ENCODE assay signal across 29 cellular contexts in genomic region chrX:127128282-127128681, GRCh38.
"Had no signal": no experiment of that assay in that cellular context is flagged by ENCODE, and none has a peak within 500 bp of the region (broad histone marks: within the 10 kb centered on the region; RNA-seq: fewer than 3 reads in every experiment).

No MANE protein-coding gene starts in this region.

- H3K27me3 Mint-ChIP-seq: activated B cell treated with CpG ODN at 0.5 μM for 24 hours; activated CD8-positive, alpha-beta T cell treated with anti-CD3 and anti-CD28 coated beads for 36 hours; activated naive CD4-positive, alpha-beta T cell treated with anti-CD3 and anti-CD28 coated beads, Interleukin-2, amount 50 U/mL, for 24 hours; activated naive CD8-positive, alpha-beta T cell treated with anti-CD3 and anti-CD28 coated beads for 36 hours; activated naive CD8-positive, alpha-beta T cell treated with anti-CD3 and anti-CD28 coated beads, Interleukin-2, amount 50 U/mL, for 24 hours had no signal

- DNase-seq: activated B cell treated with CpG ODN at 0.5 μM for 24 hours; activated CD4-positive, alpha-beta T cell treated with anti-CD3 and anti-CD28 coated beads for 48 hours; activated CD4-positive, alpha-beta T cell treated with anti-CD3 and anti-CD28 coated beads, Interleukin-2, amount 50 U/mL, for 1 hour; activated CD4-positive, alpha-beta T cell treated with anti-CD3 and anti-CD28 coated beads, Interleukin-2, amount 50 U/mL, for 48 hours; activated CD8-positive, alpha-beta memory T cell treated with anti-CD3 and anti-CD28 coated beads for 24 hours; activated CD8-positive, alpha-beta T cell treated with anti-CD3 and anti-CD28 coated beads for 36 hours; activated effector memory CD4-positive, alpha-beta T cell treated with anti-CD3 and anti-CD28 coated beads, Interleukin-2, amount 50 U/mL, for 16 hours; activated naive CD4-positive, alpha-beta T cell treated with anti-CD3 and anti-CD28 coated beads for 36 hours; activated naive CD8-positive, alpha-beta T cell treated with anti-CD3 and anti-CD28 coated beads for 36 hours; activated naive CD8-positive, alpha-beta T cell treated with anti-CD3 and anti-CD28 coated beads, Interleukin-2, amount 50 U/mL, for 24 hours; activated T-cell treated with anti-CD3 and anti-CD28 coated beads, Interleukin-2, amount 50 U/mL, for 4 hours; adrenal gland; amygdala; aorta; body of pancreas; central memory CD4-positive, alpha-beta T cell; cerebellar nuclear complex; colonic mucosa; effector CD8-positive, alpha-beta T cell; foreskin fibroblast; head of caudate nucleus; hippocampal formation; T-helper 2 cell had no signal

- H3K4me3 ChIP-seq: adrenal gland, body of pancreas, colonic mucosa had no signal

- H3K9me3 Mint-ChIP-seq: activated B cell treated with CpG ODN at 0.5 μM for 24 hours; activated naive CD4-positive, alpha-beta T cell treated with anti-CD3 and anti-CD28 coated beads for 36 hours; activated naive CD4-positive, alpha-beta T cell treated with anti-CD3 and anti-CD28 coated beads, Interleukin-2, amount 50 U/mL, for 24 hours; activated naive CD8-positive, alpha-beta T cell treated with anti-CD3 and anti-CD28 coated beads for 36 hours; activated naive CD8-positive, alpha-beta T cell treated with anti-CD3 and anti-CD28 coated beads, Interleukin-2, amount 50 U/mL, for 24 hours; activated T-cell treated with anti-CD3 and anti-CD28 coated beads, Interleukin-2, amount 50 U/mL, for 4 hours; activated T-helper 1 cell treated with anti-CD3 and anti-CD28 coated beads, Interleukin-12 subunit alpha, Interleukin-12 subunit beta, Interleukin-2, Interleukin-4 antibody, amounts not matched to agents 30 ng/mL and 10 ng/mL and 1 ng/mL, durations not matched to agents 14 hours and 24 hours and 36 hours; activated T-helper 2 cell treated with anti-CD3 and anti-CD28 coated beads, Interferon-gamma antibody, Interleukin-2, Interleukin-4, amounts not matched to agents 10 μg/mL and 5 μg/mL and 100 μg/mL, durations not matched to agents 14 hours and 24 hours and 36 hours had no signal

- ATAC-seq: activated CD4-positive, CD25-positive, alpha-beta regulatory T cell treated with anti-CD3 and anti-CD28 coated beads, Interleukin-2, amount 50 U/mL, for 24 hours; activated CD8-positive, alpha-beta T cell treated with anti-CD3 and anti-CD28 coated beads for 36 hours; activated naive CD8-positive, alpha-beta T cell treated with anti-CD3 and anti-CD28 coated beads, Interleukin-2, amount 50 U/mL, for 24 hours; activated T-cell treated with anti-CD3 and anti-CD28 coated beads, Interleukin-2, amount 50 U/mL, for 4 hours; body of pancreas; esophagus mucosa had no signal

- H3K27me3 ChIP-seq: adrenal gland, body of pancreas, colonic mucosa had no signal

- H3K9me3 ChIP-seq: adrenal gland, body of pancreas, colonic mucosa had no signal

- H3K27ac Mint-ChIP-seq: activated B cell treated with CpG ODN at 0.5 μM for 24 hours; activated CD8-positive, alpha-beta T cell treated with anti-CD3 and anti-CD28 coated beads for 36 hours; activated naive CD4-positive, alpha-beta T cell treated with anti-CD3 and anti-CD28 coated beads for 36 hours; activated naive CD4-positive, alpha-beta T cell treated with anti-CD3 and anti-CD28 coated beads, Interleukin-2, amount 50 U/mL, for 24 hours; activated naive CD8-positive, alpha-beta T cell treated with anti-CD3 and anti-CD28 coated beads for 36 hours; activated naive CD8-positive, alpha-beta T cell treated with anti-CD3 and anti-CD28 coated beads, Interleukin-2, amount 50 U/mL, for 24 hours; activated T-helper 1 cell treated with anti-CD3 and anti-CD28 coated beads, Interleukin-12 subunit alpha, Interleukin-12 subunit beta, Interleukin-2, Interleukin-4 antibody, amounts not matched to agents 30 ng/mL and 10 ng/mL and 1 ng/mL, durations not matched to agents 14 hours and 24 hours and 36 hours; activated T-helper 2 cell treated with anti-CD3 and anti-CD28 coated beads, Interferon-gamma antibody, Interleukin-2, Interleukin-4, amounts not matched to agents 10 μg/mL and 5 μg/mL and 100 μg/mL, durations not matched to agents 14 hours and 24 hours and 36 hours had no signal

- H3K4me3 Mint-ChIP-seq: activated B cell treated with CpG ODN at 0.5 μM for 24 hours; activated CD8-positive, alpha-beta T cell treated with anti-CD3 and anti-CD28 coated beads for 36 hours; activated naive CD4-positive, alpha-beta T cell treated with anti-CD3 and anti-CD28 coated beads for 36 hours; activated naive CD4-positive, alpha-beta T cell treated with anti-CD3 and anti-CD28 coated beads, Interleukin-2, amount 50 U/mL, for 24 hours; activated naive CD8-positive, alpha-beta T cell treated with anti-CD3 and anti-CD28 coated beads for 36 hours; activated naive CD8-positive, alpha-beta T cell treated with anti-CD3 and anti-CD28 coated beads, Interleukin-2, amount 50 U/mL, for 24 hours; activated T-cell treated with anti-CD3 and anti-CD28 coated beads, Interleukin-2, amount 50 U/mL, for 4 hours; activated T-helper 1 cell treated with anti-CD3 and anti-CD28 coated beads, Interleukin-12 subunit alpha, Interleukin-12 subunit beta, Interleukin-2, Interleukin-4 antibody, amounts not matched to agents 30 ng/mL and 10 ng/mL and 1 ng/mL, durations not matched to agents 14 hours and 24 hours and 36 hours had no signal

- H3K4me1 Mint-ChIP-seq: activated B cell treated with CpG ODN at 0.5 μM for 24 hours; activated naive CD4-positive, alpha-beta T cell treated with anti-CD3 and anti-CD28 coated beads, Interleukin-2, amount 50 U/mL, for 24 hours; activated naive CD8-positive, alpha-beta T cell treated with anti-CD3 and anti-CD28 coated beads for 36 hours; activated naive CD8-positive, alpha-beta T cell treated with anti-CD3 and anti-CD28 coated beads, Interleukin-2, amount 50 U/mL, for 24 hours had no signal

- H3K4me1 ChIP-seq: adrenal gland, body of pancreas, colonic mucosa had no signal

- H3K36me3 ChIP-seq: adrenal gland, colonic mucosa had no signal

- H3K36me3 Mint-ChIP-seq: activated naive CD4-positive, alpha-beta T cell treated with anti-CD3 and anti-CD28 coated beads, Interleukin-2, amount 50 U/mL, for 24 hours; activated naive CD8-positive, alpha-beta T cell treated with anti-CD3 and anti-CD28 coated beads for 36 hours had no signal

- H3K27ac ChIP-seq: adrenal gland, body of pancreas, colonic mucosa, VCaP had no signal
